In genomic region chr14:39145266-39145966, GRCh38 we compare ENCODE assay signal across 30 cellular contexts. TPM values are rescaled to one million over a fixed set of nuclear protein-coding genes. Genes with fewer than 3 reads are reported as not detected.
DNase-seq lines count a peak whose midpoint lies in the region; ATAC-seq and TF ChIP-seq lines count a peak whose summit lies in the region.
"Had no signal": no experiment of that assay in that cellular context is flagged by ENCODE, and none has a peak within 500 bp of the region (broad histone marks: within the 10 kb centered on the region; RNA-seq: fewer than 3 reads in every experiment).

No MANE protein-coding gene starts in this region.

- H3K9me2 ChIP-seq in PC-3 (replicated peaks; ENCODE audit: low read length): no peaks in the 10 kb centered on the region

- CTCF ChIA-PET in CD4-positive, alpha-beta memory T cell (lab: Charles Lee; ENCODE audit: partially characterized antibody): no interaction called here
- CTCF ChIA-PET in PC-3 (lab: Charles Lee): no interaction called here

- no peak overlapping the region for H2AFZ ChIP-seq in PC-3 (ENCODE audit: low read length)
- H2AFZ ChIP-seq: parathyroid adenoma had no signal

- H3K9ac ChIP-seq in PC-3 (ENCODE audit: low read length): no peak overlapping the region
- H3K9ac ChIP-seq: parathyroid adenoma had no signal

- no peaks in the 10 kb centered on the region for H3K79me2 ChIP-seq in PC-3 (ENCODE audit: low read length)
- H3K79me2 ChIP-seq: parathyroid adenoma had no signal

- POLR2A ChIA-PET in CD4-positive, alpha-beta memory T cell (lab: Charles Lee; ENCODE audit: partially characterized antibody): interaction anchor here (1.7 kb wide), 1 partner anchor 31 kb away, joined by 4 read pairs; the partner anchor contains the start of gene GEMIN2
- POLR2A ChIA-PET in PC-3 (lab: Charles Lee; ENCODE audit: unreplicated experiment): interaction anchor here (0.6 kb wide), 1 partner anchor 86 kb away, joined by 8 read pairs; no protein-coding TSS in a partner anchor

- no peak overlapping the region for H3K4me2 ChIP-seq in PC-3 (ENCODE audit: low read length)

- no peaks in the 10 kb centered on the region for H3K27me3 Mint-ChIP-seq in CD4-positive, alpha-beta memory T cell
- H3K27me3 Mint-ChIP-seq: brain had no signal

- H3K36me3 Mint-ChIP-seq in CD4-positive, alpha-beta memory T cell: peaks cover 36 to 38% of the 10 kb centered on the region in 2 donors

- H3K9me3 Mint-ChIP-seq in CD4-positive, alpha-beta memory T cell: peaks cover 0 to 2% (median 0%) of the 10 kb centered on the region in 8 donors

- BruUV-seq in PC-3 (replicated peaks; lab: Mats Ljungman, UMichigan): no TSS peak

- H4K20me1 ChIP-seq in PC-3 (ENCODE audit: low read length): no peaks in the 10 kb centered on the region

- no peaks in the 10 kb centered on the region for H3F3A ChIP-seq in PC-3 (ENCODE audit: low read length, unreplicated experiment)

- H3K9me3 ChIP-seq in CD4-positive, alpha-beta memory T cell (ENCODE audit: control insufficient read depth in 1 of 2, low read length in 2 of 2): no peaks in the 10 kb centered on the region
- H3K9me3 ChIP-seq in PC-3 (ENCODE audit: low read length): no peaks in the 10 kb centered on the region
- H3K9me3 ChIP-seq: right atrium auricular region, SJSA1, upper lobe of right lung had no signal

- no peak overlapping the region for H3K27ac ChIP-seq in CD4-positive, alpha-beta memory T cell (ENCODE audit: low read depth, low read length)
- no peak overlapping the region for H3K27ac ChIP-seq in PC-3 (ENCODE audit: low read length)
- H3K27ac ChIP-seq: dorsolateral prefrontal cortex, parathyroid adenoma, right atrium auricular region, SJSA1, spleen, upper lobe of right lung had no signal

- no peak for TF ChIP-seq CTCF in PC-3 (conservative IDR thresholded peaks at IDR 0.05; ENCODE audit: low read depth, low read length)

- intact Hi-C loops in CD4-positive, alpha-beta memory T cell (cut with micrococcal nuclease): no loop called here
- intact Hi-C loops in PC-3 (cut with micrococcal nuclease): no loop called here

- no peak overlapping the region for H3K4me3 ChIP-seq in CD4-positive, alpha-beta memory T cell (ENCODE audit: low read length in 2 of 2)
- no peak overlapping the region for H3K4me3 ChIP-seq in PC-3 (ENCODE audit: low read length)
- H3K4me3 ChIP-seq in H7 (ENCODE audit: insufficient read depth, low read depth, low read length): no peak overlapping the region
- H3K4me3 ChIP-seq: dorsolateral prefrontal cortex, right atrium auricular region, SJSA1, spleen, upper lobe of right lung had no signal

- H3K27ac Mint-ChIP-seq in CD4-positive, alpha-beta memory T cell: peak overlapping the region in 4 of 7 donors; percentile 32 to 61 (median 50)
- H3K27ac Mint-ChIP-seq: activated CD8-positive, alpha-beta T cell treated with anti-CD3 and anti-CD28 coated beads, Interleukin-2, amount 10 ng/mL, durations not matched to agents 7 days and 5 days; brain had no signal

- ATAC-seq in PC-3: no peak
- ATAC-seq in HG03442 (IDR thresholded peaks at IDR 0.05; ENCODE audit: unreplicated experiment): no peak
- ATAC-seq: activated CD8-positive, alpha-beta T cell treated with anti-CD3 and anti-CD28 coated beads, Interleukin-2, amount 10 ng/mL, durations not matched to agents 7 days and 5 days; upper lobe of right lung had no signal

- H3K36me3 ChIP-seq in CD4-positive, alpha-beta memory T cell (ENCODE audit: insufficient read depth, low read length): peaks cover 18% of the 10 kb centered on the region
- H3K36me3 ChIP-seq in PC-3 (ENCODE audit: low read depth, low read length): peaks cover 28% of the 10 kb centered on the region
- peaks cover 4% of the 10 kb centered on the region for H3K36me3 ChIP-seq in H7 (replicated peaks; ENCODE audit: control insufficient read depth, insufficient read depth, low read length)

- H3K27me3 ChIP-seq in CD4-positive, alpha-beta memory T cell (ENCODE audit: insufficient read depth, low read length): no peaks in the 10 kb centered on the region
- H3K27me3 ChIP-seq in PC-3 (ENCODE audit: low read length) (no peaks in the 10 kb centered on the region), H7 (ENCODE audit: control insufficient read depth, insufficient read depth, low read length) (no peaks in the 10 kb centered on the region)
- H3K27me3 ChIP-seq: dorsolateral prefrontal cortex, right atrium auricular region, SJSA1, spleen, upper lobe of right lung had no signal

- no peak for DNase-seq in CD4-positive, alpha-beta memory T cell
- DNase-seq in HUDEP-2 (lab: John Stamatoyannopoulos, UW; ENCODE audit: unreplicated experiment in 76 of 76) (peak in 70 of 76 experiments; percentile 9 to 86 (median 56)), astrocyte of the hippocampus (ENCODE audit: low read depth, low spot score) (peak; percentile 2), iris pigment epithelial cell (ENCODE audit: low read depth) (peak; percentile 17), PC-3 (no peak), superior temporal gyrus (ENCODE audit: extremely low spot score) (no peak), H7 (no peak)
- DNase-seq: ACHN; activated CD4-positive, alpha-beta T cell treated with anti-CD3 and anti-CD28 coated beads for 1 hour; activated CD8-positive, alpha-beta T cell treated with anti-CD3 and anti-CD28 coated beads, Interleukin-2, amount 10 ng/mL, durations not matched to agents 7 days and 5 days; activated effector memory CD4-positive, alpha-beta T cell treated with anti-CD3 and anti-CD28 coated beads, Interleukin-2, amount 50 U/mL, for 16 hours; cerebellar nuclear complex; COR-L47; dorsolateral prefrontal cortex; glutamatergic neuron; HCEC 1CT; Kasumi-1; kidney glomerular epithelial cell; mammary epithelial cell; MV-4-11; NCI-H524 treated with DMSO at 0.1 percent for 48 hours; spleen; stimulated activated CD4-positive, alpha-beta T cell treated with anti-CD3 and anti-CD28 coated beads, Interleukin-4, amount 100 ng/mL, for 1 hour; upper lobe of right lung had no signal

- peaks cover 0 to 4% (median 2%) of the 10 kb centered on the region in 4 donors for H3K4me1 Mint-ChIP-seq in CD4-positive, alpha-beta memory T cell
- H3K4me1 Mint-ChIP-seq: brain, neural crest cell had no signal

- H3K4me3 Mint-ChIP-seq in CD4-positive, alpha-beta memory T cell: no peak overlapping the region
- H3K4me3 Mint-ChIP-seq: activated CD8-positive, alpha-beta T cell treated with anti-CD3 and anti-CD28 coated beads, Interleukin-2, amount 10 ng/mL, durations not matched to agents 7 days and 5 days; brain; neural crest cell had no signal

- no peaks in the 10 kb centered on the region for H3K4me1 ChIP-seq in CD4-positive, alpha-beta memory T cell (ENCODE audit: insufficient read depth, low read length)
- no peaks in the 10 kb centered on the region for H3K4me1 ChIP-seq in PC-3 (ENCODE audit: insufficient read depth, low read length)
- H3K4me1 ChIP-seq: parathyroid adenoma, right atrium auricular region, SJSA1, spleen, upper lobe of right lung had no signal

RNA-seq across cellular contexts. Expression of gene TRAPPC6B, which starts 24.7 kb away (rescaled TPM):
- total RNA-seq in CD4-positive, alpha-beta memory T cell: 10 to 100 TPM; 33.4 to 35.5 TPM
- 10 to 100 TPM in 1 of 2 donors, 1 to 10 TPM in 1; 9.5 to 15.3 TPM for polyA plus RNA-seq in CD4-positive, alpha-beta memory T cell
- 24.0 and 34.5 TPM in 2 replicates for total RNA-seq in PC-3 (2014; rRNA removed)
- 13.3 and 19.0 TPM in 2 replicates for total RNA-seq in H7 (2014; rRNA removed; shearing (Covaris generic))

RNA-seq across cellular contexts. Expression of gene PNN, which starts 29.6 kb away (rescaled TPM):
- total RNA-seq in CD4-positive, alpha-beta memory T cell: 10 to 100 TPM; 86.0 to 93.8 TPM
- polyA plus RNA-seq in CD4-positive, alpha-beta memory T cell: 10 to 100 TPM; 10.3 to 35.8 TPM
- total RNA-seq in PC-3 (2014; rRNA removed): 36.7 and 45.6 TPM in 2 replicates
- 24.0 and 46.5 TPM in 2 replicates for total RNA-seq in H7 (2014; rRNA removed; shearing (Covaris generic))

RNA-seq across cellular contexts. Expression of gene GEMIN2, which starts 31.3 kb away (rescaled TPM):
- 10 to 100 TPM; 13.4 to 16.9 TPM for total RNA-seq in CD4-positive, alpha-beta memory T cell
- 10 to 100 TPM; 14.4 to 15.0 TPM for polyA plus RNA-seq in CD4-positive, alpha-beta memory T cell
- total RNA-seq in PC-3 (2014; rRNA removed): 42.7 and 48.1 TPM in 2 replicates
- total RNA-seq in H7 (2014; rRNA removed; shearing (Covaris generic)): 49.5 and 76.3 TPM in 2 replicates

RNA-seq across cellular contexts. Expression of gene SEC23A, which starts 42.4 kb away (rescaled TPM):
- 10 to 100 TPM; 61.1 to 70.3 TPM for total RNA-seq in CD4-positive, alpha-beta memory T cell
- 10 to 100 TPM; 42.9 to 47.5 TPM for polyA plus RNA-seq in CD4-positive, alpha-beta memory T cell
- 58.2 and 67.0 TPM in 2 replicates for total RNA-seq in PC-3 (2014; rRNA removed)
- 105 and 119 TPM in 2 replicates for total RNA-seq in H7 (2014; rRNA removed; shearing (Covaris generic))

Comparison
In these comparisons a context has a peak if more than half of its experiments do, and no peak if none do; other contexts are left out.
1. DNase-seq: peak in HUDEP-2 (70 of 76), astrocyte of the hippocampus (single experiment) and iris pigment epithelial cell (single experiment); none in CD4-positive, alpha-beta memory T cell (0 of 5), PC-3 (single experiment), superior temporal gyrus (single experiment) and H7 (single experiment).